In the genomic region with DNA sequence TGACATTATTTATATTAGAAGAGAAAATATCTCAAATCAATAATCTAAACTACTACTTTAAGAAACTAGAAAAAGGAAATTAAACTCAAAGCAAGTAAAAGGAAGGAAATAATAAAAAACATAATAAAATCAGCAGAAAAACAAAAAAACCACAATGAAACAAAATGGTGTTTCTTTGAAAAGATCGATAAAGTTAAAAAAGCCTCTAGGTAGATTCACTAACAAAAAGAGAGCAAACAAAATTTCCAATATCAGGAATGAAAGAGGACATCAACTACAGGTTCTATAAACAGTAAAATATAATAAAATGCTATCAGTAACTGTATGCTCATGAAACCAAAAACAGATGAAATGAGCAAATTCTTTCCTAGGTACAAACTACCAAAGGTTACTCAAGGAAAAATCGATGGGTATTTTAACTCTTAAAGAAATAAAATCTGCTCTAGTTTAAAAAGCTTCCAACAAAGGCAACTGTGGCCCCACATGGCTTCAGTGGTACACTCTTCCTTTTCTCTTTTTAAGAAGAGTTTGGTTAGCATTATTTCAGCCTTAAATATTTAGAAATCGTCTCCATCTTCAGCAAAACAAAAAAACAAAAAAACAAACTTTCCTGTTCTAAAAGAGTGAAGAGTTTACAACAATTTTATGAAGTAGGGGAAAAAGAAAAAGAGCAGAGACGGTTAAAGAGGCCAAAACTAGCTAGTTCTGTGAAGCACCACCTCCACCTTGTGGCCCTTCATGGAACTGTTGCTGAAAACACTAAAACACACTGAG, we compare ENCODE assay signal across 8 cellular contexts.
DNase-seq lines count a peak whose midpoint lies in the region; ATAC-seq lines count a peak whose summit lies in the region.

No MANE protein-coding gene starts in this region.

- 24% methylated on average over 4 of the region's 4 CpGs for WGBS in aorta, 2 donors

- in situ Hi-C loops in KBM-7 (cut with MboI; ENCODE audit: low pct_unique_long_range_greater_than_20kb, low sequenced_read_pairs) (loop anchor here (25.0 kb wide), 1 partner anchor 467 kb away; a partner anchor contains a TSS), SK-MEL-5 (cut with HindIII; ENCODE audit: low pct_unique_long_range_greater_than_20kb, low sequenced_read_pairs) (no loop called here)

- no peaks in the 10 kb centered on the region for H3K27me3 ChIP-seq in aorta (ENCODE audit: control insufficient read depth in 1 of 2, insufficient read depth in 2 of 2, low read length in 1 of 2)

- H3K4me1 ChIP-seq in aorta (ENCODE audit: control insufficient read depth in 1 of 2, insufficient read depth in 2 of 2, low read length in 2 of 2), result no peaks in the 10 kb centered on the region

- peak; percentile 62 for DNase-seq in DMS153 treated with DMSO at 0.1 percent for 48 hours (lab: John Stamatoyannopoulos, UW; ENCODE audit: unreplicated experiment)
- peak; percentile 76 for DNase-seq in KBM-7
- peak; percentile 89 for DNase-seq in SK-MEL-5 (ENCODE audit: low read depth, low spot score)
- DNase-seq in activated gamma-delta T cell treated with anti-CD3 and anti-CD28 coated beads, Interleukin-2, amount 50 U/mL, for 16 hours (ENCODE audit: low read depth), result peak; percentile 45
- DNase-seq in globus pallidus (ENCODE audit: low spot score), result peak; percentile 53
- DNase-seq in pons (ENCODE audit: low spot score), result peak; percentile 70
- DNase-seq in aorta, result peak in 1 of 2 donors; percentile 51

- peak; percentile 87 for ATAC-seq in aorta (ENCODE audit: low FRiP score)
- ATAC-seq in HG03342 (IDR thresholded peaks at IDR 0.05; ENCODE audit: unreplicated experiment), result no peak

- intact Hi-C loops in aorta (cut with DNase I), result loop anchor here (5.0 to 10.0 kb wide), 4 partner anchors 292 to 487 kb away; no protein-coding TSS in a partner anchor

- no peaks in the 10 kb centered on the region for H3K9me3 ChIP-seq in aorta (ENCODE audit: control insufficient read depth, low read length)

- no peak overlapping the region for H3K4me3 ChIP-seq in aorta (ENCODE audit: low read length in 2 of 2)

- H3K27ac ChIP-seq in aorta (ENCODE audit: low read depth in 1 of 2, low read length in 2 of 2), result no peak overlapping the region

- H3K36me3 ChIP-seq in aorta (ENCODE audit: control insufficient read depth in 1 of 2, insufficient read depth in 2 of 2, low read length in 1 of 2), result no peaks in the 10 kb centered on the region
